In the genomic region with DNA sequence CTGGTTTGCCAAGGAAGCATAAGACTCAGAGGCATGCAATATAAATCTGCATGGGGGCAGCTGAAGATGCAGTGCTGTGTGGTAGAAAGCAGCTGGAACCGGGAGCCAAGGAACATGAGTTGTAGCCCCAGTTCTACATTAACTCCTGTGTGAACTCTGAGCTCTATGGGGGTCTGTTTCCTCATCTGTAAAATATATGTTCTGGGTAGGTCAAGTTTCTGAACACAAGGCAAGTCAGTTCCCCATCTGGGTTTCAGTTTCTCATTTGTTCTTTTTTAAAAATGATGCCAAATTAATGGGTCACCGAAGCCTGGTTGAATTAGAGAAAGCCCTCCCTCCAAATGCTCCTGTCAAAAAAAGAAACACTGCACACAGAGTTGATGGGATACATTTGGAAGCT, we compare ENCODE assay signal across 14 cellular contexts. TPM values are rescaled to one million over a fixed set of nuclear protein-coding genes. Genes with fewer than 3 reads are reported as not detected.
"Had no signal": no experiment of that assay in that cellular context is flagged by ENCODE, and none has a peak within 500 bp of the region (broad histone marks: within the 10 kb centered on the region; RNA-seq: fewer than 3 reads in every experiment).

No MANE protein-coding gene starts in this region.

- H3K9me3 Mint-ChIP-seq: activated CD4-positive, alpha-beta memory T cell treated with anti-CD3 and anti-CD28 coated beads, Interleukin-2, amount 10 ng/mL, durations not matched to agents 7 days and 5 days; nephron progenitor cell; stimulated activated naive CD8-positive, alpha-beta T cell treated with anti-CD3 and anti-CD28 coated beads, Interleukin-15, Interleukin-2, amounts not matched to agents 100 ng/mL and 50 ng/mL, for 24 hours had no signal

- H3K4me1 Mint-ChIP-seq: activated CD4-positive, alpha-beta memory T cell treated with anti-CD3 and anti-CD28 coated beads, Interleukin-2, amount 10 ng/mL, durations not matched to agents 7 days and 5 days; memory B cell had no signal

- H3K27ac Mint-ChIP-seq: activated CD4-positive, alpha-beta memory T cell treated with anti-CD3 and anti-CD28 coated beads, Interleukin-2, amount 10 ng/mL, durations not matched to agents 7 days and 5 days; memory B cell; nephron progenitor cell; stimulated activated naive CD8-positive, alpha-beta T cell treated with anti-CD3 and anti-CD28 coated beads, Interleukin-15, Interleukin-2, amounts not matched to agents 100 ng/mL and 50 ng/mL, for 24 hours had no signal

- H3K4me3 Mint-ChIP-seq: activated CD4-positive, alpha-beta memory T cell treated with anti-CD3 and anti-CD28 coated beads, Interleukin-2, amount 10 ng/mL, durations not matched to agents 7 days and 5 days; memory B cell; nephron progenitor cell; stimulated activated naive CD8-positive, alpha-beta T cell treated with anti-CD3 and anti-CD28 coated beads, Interleukin-15, Interleukin-2, amounts not matched to agents 100 ng/mL and 50 ng/mL, for 24 hours had no signal

- H3K4me1 ChIP-seq: esophagus squamous epithelium, left lung had no signal

- H3K36me3 ChIP-seq: esophagus squamous epithelium, heart left ventricle, left lung, ovary, thoracic aorta had no signal

- H3K27me3 Mint-ChIP-seq: activated CD4-positive, alpha-beta memory T cell treated with anti-CD3 and anti-CD28 coated beads, Interleukin-2, amount 10 ng/mL, durations not matched to agents 7 days and 5 days; memory B cell; stimulated activated naive CD8-positive, alpha-beta T cell treated with anti-CD3 and anti-CD28 coated beads, Interleukin-15, Interleukin-2, amounts not matched to agents 100 ng/mL and 50 ng/mL, for 24 hours had no signal

- H3K4me3 ChIP-seq: esophagus squamous epithelium, heart left ventricle, left lung, ovary, thoracic aorta had no signal

- H3K9me3 ChIP-seq: esophagus squamous epithelium, heart left ventricle, left lung, ovary, thoracic aorta had no signal

- H3K27me3 ChIP-seq: esophagus squamous epithelium, heart left ventricle, left lung, ovary had no signal

- DNase-seq: activated CD4-positive, alpha-beta memory T cell treated with anti-CD3 and anti-CD28 coated beads, Interleukin-2, amount 10 ng/mL, durations not matched to agents 7 days and 5 days; activated CD4-positive, alpha-beta T cell treated with anti-CD3 and anti-CD28 coated beads for 1 hour; aorta; esophagus squamous epithelium; foreskin fibroblast; heart left ventricle; left lung; nephron progenitor cell; ovary; stimulated activated CD4-positive, alpha-beta T cell treated with anti-CD3 and anti-CD28 coated beads, Interleukin-15, amount 100 ng/mL, for 24 hours; stimulated activated CD4-positive, alpha-beta T cell treated with anti-CD3 and anti-CD28 coated beads, Interleukin-4, amount 100 ng/mL, for 24 hours had no signal

- H3K36me3 Mint-ChIP-seq: memory B cell had no signal

- ATAC-seq: heart left ventricle, left lung had no signal

- H3K27ac ChIP-seq: esophagus squamous epithelium, heart left ventricle, left lung, ovary, thoracic aorta had no signal

RNA-seq across cellular contexts. Expression of gene UNC5C, which starts 24.1 kb away (rescaled TPM):
- total RNA-seq: activated CD4-positive, alpha-beta memory T cell treated with anti-CD3 and anti-CD28 coated beads, Interleukin-2, amount 10 ng/mL, durations not matched to agents 7 days and 5 days had no signal
